ENCODE assay signal across 8 cellular contexts in the genomic region with DNA sequence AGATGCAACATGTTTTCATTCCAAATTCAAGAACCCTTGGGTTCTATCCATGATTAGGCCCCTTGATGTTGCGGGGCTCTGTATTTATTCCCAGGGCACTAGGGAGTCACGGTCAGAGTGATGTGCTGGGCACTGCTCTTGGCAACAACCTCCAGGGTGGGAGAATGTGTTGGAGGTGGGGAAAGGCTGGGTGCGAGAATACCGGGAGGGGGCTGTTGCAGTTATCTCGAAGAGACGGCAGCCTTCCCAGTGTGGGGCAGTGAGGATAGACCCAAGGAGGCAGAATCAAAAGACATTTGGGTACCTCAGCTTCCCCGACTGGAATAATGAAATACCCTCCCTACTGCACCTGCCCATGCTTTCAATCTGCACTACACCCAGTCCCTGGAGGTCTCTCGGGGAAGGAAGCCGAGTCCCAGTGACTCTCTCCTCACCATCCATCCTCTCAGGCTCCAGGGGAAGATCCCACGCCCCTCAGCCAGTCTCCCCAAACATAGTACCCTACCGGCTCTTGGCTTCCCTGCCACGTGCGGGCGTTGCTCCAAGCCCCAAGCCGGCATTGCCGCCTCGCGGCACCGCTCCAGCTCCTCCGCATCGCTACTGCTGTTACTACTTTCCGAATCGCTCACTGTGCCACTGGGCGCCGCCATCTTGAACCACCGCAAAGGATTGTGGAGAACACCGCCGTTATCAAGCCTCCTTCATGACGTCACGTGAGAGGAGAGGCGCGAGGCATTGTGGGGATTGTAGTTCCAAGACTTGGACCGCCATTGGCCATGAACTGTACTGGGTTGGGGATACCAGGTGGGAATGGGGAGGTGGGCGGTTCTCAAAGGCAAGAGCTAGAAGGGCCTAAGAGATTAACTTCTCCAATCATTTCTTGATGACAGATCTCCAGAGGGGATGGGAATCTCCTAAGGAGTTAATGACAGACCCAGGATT. TPM values are rescaled to one million over a fixed set of nuclear protein-coding genes. Genes with fewer than 3 reads are reported as not detected.
DNase-seq lines count a peak whose midpoint lies in the region; ATAC-seq and TF ChIP-seq lines count a peak whose summit lies in the region.

A gene with protein sequence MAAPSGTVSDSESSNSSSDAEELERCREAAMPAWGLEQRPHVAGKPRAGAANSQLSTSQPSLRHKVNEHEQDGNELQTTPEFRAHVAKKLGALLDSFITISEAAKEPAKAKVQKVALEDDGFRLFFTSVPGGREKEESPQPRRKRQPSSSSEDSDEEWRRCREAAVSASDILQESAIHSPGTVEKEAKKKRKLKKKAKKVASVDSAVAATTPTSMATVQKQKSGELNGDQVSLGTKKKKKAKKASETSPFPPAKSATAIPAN (minus strand): TSS at position 663 of the 942 bp plus-strand sequence. CDS start 13 bp downstream, at position 650.

- H3K27ac ChIP-seq in SK-N-MC (no peak within 1 kb of the TSS), suprapubic skin (peak within 1 kb of the TSS; percentile 72)

- H3K36me3 Mint-ChIP-seq in activated naive CD4-positive, alpha-beta T cell treated with anti-CD3 and anti-CD28 coated beads for 36 hours (ENCODE audit: low read depth) = peaks cover 11% of the 10 kb centered on the region

- H3K4me3 ChIP-seq in GM08714 (ENCODE audit: low read length) (peak within 1 kb of the TSS; percentile 79), SK-N-MC (peak within 1 kb of the TSS; percentile 98), suprapubic skin (peak within 1 kb of the TSS; percentile 88)

- H3K4me1 Mint-ChIP-seq in activated naive CD4-positive, alpha-beta T cell treated with anti-CD3 and anti-CD28 coated beads for 36 hours (ENCODE audit: low read depth) = peaks cover 23% of the 10 kb centered on the region

- TF ChIP-seq EP300 in suprapubic skin (IDR thresholded peaks at IDR 0.05) = no peak

- H3K9me3 ChIP-seq in SK-N-MC (ENCODE audit: low read depth, low read length) = no peaks in the 10 kb centered on the region
- H3K9me3 ChIP-seq in suprapubic skin = no peaks in the 10 kb centered on the region

- intact Hi-C loops in activated naive CD4-positive, alpha-beta T cell treated with anti-CD3 and anti-CD28 coated beads for 36 hours (cut with micrococcal nuclease) = loop anchor here (1.0 kb wide), 2 partner anchors 18 to 44 kb away; no protein-coding TSS in a partner anchor

- peaks cover 13% of the 10 kb centered on the region for H3K4me1 ChIP-seq in suprapubic skin

- DNase-seq in NCI-H1048 (lab: John Stamatoyannopoulos, UW) (peak; percentile 73), SK-N-MC (ENCODE audit: low read depth, low spot score) (peak; percentile 84), globus pallidus (ENCODE audit: low spot score) (peak; percentile 91), occipital lobe (lab: John Stamatoyannopoulos, UW) (peak; percentile 85), suprapubic skin (ENCODE audit: low spot score in 2 of 2) (peak; percentile 94 to 95)
- DNase-seq in activated naive CD4-positive, alpha-beta T cell treated with anti-CD3 and anti-CD28 coated beads for 36 hours = peak; percentile 98

- no peaks in the 10 kb centered on the region for H3K27me3 Mint-ChIP-seq in activated naive CD4-positive, alpha-beta T cell treated with anti-CD3 and anti-CD28 coated beads for 36 hours (ENCODE audit: low read depth)

- H3K9me3 Mint-ChIP-seq in activated naive CD4-positive, alpha-beta T cell treated with anti-CD3 and anti-CD28 coated beads for 36 hours = no peaks in the 10 kb centered on the region

- H3K4me3 Mint-ChIP-seq in activated naive CD4-positive, alpha-beta T cell treated with anti-CD3 and anti-CD28 coated beads for 36 hours = peak within 1 kb of the TSS; percentile 100

- no peak for TF ChIP-seq POLR2A in suprapubic skin (IDR thresholded peaks at IDR 0.05)

- no peak for TF ChIP-seq CTCF in suprapubic skin (IDR thresholded peaks at IDR 0.05)

- H3K36me3 ChIP-seq in SK-N-MC (ENCODE audit: insufficient read depth, low read length) = peaks cover 3% of the 10 kb centered on the region; the same call in 1 of the 2 replicates
- H3K36me3 ChIP-seq in suprapubic skin = peaks cover 16% of the 10 kb centered on the region

- peak within 1 kb of the TSS; percentile 92 for H3K27ac Mint-ChIP-seq in activated naive CD4-positive, alpha-beta T cell treated with anti-CD3 and anti-CD28 coated beads for 36 hours

- H3K27me3 ChIP-seq in suprapubic skin = no peaks in the 10 kb centered on the region

- WGBS in suprapubic skin = under 1% methylated on average over 32 of the region's 34 CpGs

- CTCF ChIA-PET in activated naive CD4-positive, alpha-beta T cell treated with anti-CD3 and anti-CD28 coated beads for 36 hours (lab: Charles Lee) = interaction anchor here (0.7 to 1.3 kb wide), 3 partner anchors 18 to 433 kb away, joined by 3 to 4 read pairs (median 3); no protein-coding TSS in a partner anchor

- peak; percentile 97 for ATAC-seq in HG02588 (IDR thresholded peaks at IDR 0.05; ENCODE audit: unreplicated experiment)

- peak within 1 kb of the TSS; percentile 84 for H3K9ac ChIP-seq in SK-N-MC (ENCODE audit: insufficient read length)

RNA-seq across cellular contexts. Expression of the gene that starts here (rescaled TPM):
- total RNA-seq in activated naive CD4-positive, alpha-beta T cell treated with anti-CD3 and anti-CD28 coated beads for 36 hours = 10 to 100 TPM; 14.1 to 15.0 TPM
- total RNA-seq in occipital lobe (13.6 TPM), suprapubic skin (10 to 100 TPM in 1 of 4 donors, 1 to 10 TPM in 3; 5.4 to 14.8 (median 7.1) TPM)
